ENCODE assay signal across 8 cellular contexts in genomic region chr4:53653484-53654053, GRCh38.
DNase-seq lines count a peak whose midpoint lies in the region; ATAC-seq and TF ChIP-seq lines count a peak whose summit lies in the region.
"Had no signal": no experiment of that assay in that cellular context is flagged by ENCODE, and none has a peak within 500 bp of the region (broad histone marks: within the 10 kb centered on the region; RNA-seq: fewer than 3 reads in every experiment).

No MANE protein-coding gene starts in this region.

- ATAC-seq in GM19023 (IDR thresholded peaks at IDR 0.05; ENCODE audit: unreplicated experiment) = peak; percentile 65
- peak; percentile 77 for ATAC-seq in HG03175 (IDR thresholded peaks at IDR 0.05; ENCODE audit: unreplicated experiment)
- no peak for ATAC-seq in RWPE2 (ENCODE audit: low read depth)
- ATAC-seq in naive thymus-derived CD4-positive, alpha-beta T cell = no peak

- TF ChIP-seq CTCF in RWPE2 (IDR thresholded peaks at IDR 0.05; ENCODE audit: poor library complexity, severe bottlenecking) = peak; percentile 19

- DNase-seq in RWPE2 (ENCODE audit: low spot score) (no peak), medulla oblongata (ENCODE audit: extremely low spot score) (peak; percentile 12), GM19240 (ENCODE audit: insufficient read length, low spot score) (no peak)
- no peak for DNase-seq in CD8-positive, alpha-beta memory T cell
- DNase-seq in naive thymus-derived CD4-positive, alpha-beta T cell = no peak

- H3K4me3 Mint-ChIP-seq in CD8-positive, alpha-beta memory T cell = no peak overlapping the region
- H3K4me3 Mint-ChIP-seq in naive thymus-derived CD4-positive, alpha-beta T cell = no peak overlapping the region

- H3K36me3 Mint-ChIP-seq in CD8-positive, alpha-beta memory T cell = no peaks in the 10 kb centered on the region
- no peaks in the 10 kb centered on the region for H3K36me3 Mint-ChIP-seq in naive thymus-derived CD4-positive, alpha-beta T cell

- no peak overlapping the region for H3K4me3 ChIP-seq in RWPE2 (ENCODE audit: severe bottlenecking)
- no peak overlapping the region for H3K4me3 ChIP-seq in CD8-positive, alpha-beta memory T cell (ENCODE audit: low read length)
- no peak overlapping the region for H3K4me3 ChIP-seq in naive thymus-derived CD4-positive, alpha-beta T cell (ENCODE audit: low read length)
- H3K4me3 ChIP-seq: lung had no signal

- CTCF ChIA-PET in CD8-positive, alpha-beta memory T cell (lab: Charles Lee) = no interaction called here
- CTCF ChIA-PET in naive thymus-derived CD4-positive, alpha-beta T cell (lab: Charles Lee) = no interaction called here

- no peak overlapping the region for H3K27ac ChIP-seq in RWPE2 (ENCODE audit: poor library complexity, severe bottlenecking)
- no peak overlapping the region for H3K27ac ChIP-seq in CD8-positive, alpha-beta memory T cell (ENCODE audit: low read depth, low read length)
- no peak overlapping the region for H3K27ac ChIP-seq in naive thymus-derived CD4-positive, alpha-beta T cell (ENCODE audit: low read depth, low read length)

- H3K9me3 ChIP-seq in RWPE2 (ENCODE audit: severe bottlenecking) = no peaks in the 10 kb centered on the region
- no peaks in the 10 kb centered on the region for H3K9me3 ChIP-seq in CD8-positive, alpha-beta memory T cell (ENCODE audit: low read length)
- H3K9me3 ChIP-seq in naive thymus-derived CD4-positive, alpha-beta T cell (ENCODE audit: control insufficient read depth in 2 of 3, low read length in 3 of 3) = no peaks in the 10 kb centered on the region

- intact Hi-C loops in naive thymus-derived CD4-positive, alpha-beta T cell (cut with micrococcal nuclease) = no loop called here

- H3K4me1 Mint-ChIP-seq in CD8-positive, alpha-beta memory T cell = no peaks in the 10 kb centered on the region
- no peaks in the 10 kb centered on the region for H3K4me1 Mint-ChIP-seq in naive thymus-derived CD4-positive, alpha-beta T cell

- H3K27me3 Mint-ChIP-seq in CD8-positive, alpha-beta memory T cell = peaks cover 3 to 4% of the 10 kb centered on the region in 2 donors
- H3K27me3 Mint-ChIP-seq in naive thymus-derived CD4-positive, alpha-beta T cell = peaks cover 0 to 19% (median 11%) of the 10 kb centered on the region in 5 donors

- no peaks in the 10 kb centered on the region for H3K27me3 ChIP-seq in RWPE2 (ENCODE audit: insufficient read depth, poor library complexity, severe bottlenecking)
- no peaks in the 10 kb centered on the region for H3K27me3 ChIP-seq in CD8-positive, alpha-beta memory T cell (ENCODE audit: insufficient read depth, low read length, poor library complexity, severe bottlenecking)
- no peaks in the 10 kb centered on the region for H3K27me3 ChIP-seq in naive thymus-derived CD4-positive, alpha-beta T cell (ENCODE audit: control insufficient read depth in 2 of 2, insufficient read depth in 2 of 2, low read length in 2 of 2)

- H3K4me1 ChIP-seq in RWPE2 (ENCODE audit: insufficient read depth, poor library complexity, severe bottlenecking) = peaks cover 3% of the 10 kb centered on the region
- H3K4me1 ChIP-seq in CD8-positive, alpha-beta memory T cell (ENCODE audit: insufficient read depth, low read length) = no peaks in the 10 kb centered on the region
- no peaks in the 10 kb centered on the region for H3K4me1 ChIP-seq in naive thymus-derived CD4-positive, alpha-beta T cell (ENCODE audit: control insufficient read depth in 2 of 2, insufficient read depth in 2 of 2, low read length in 2 of 2)

- H3K27ac Mint-ChIP-seq in CD8-positive, alpha-beta memory T cell = no peak overlapping the region
- no peak overlapping the region for H3K27ac Mint-ChIP-seq in naive thymus-derived CD4-positive, alpha-beta T cell

- POLR2A ChIA-PET in CD8-positive, alpha-beta memory T cell (lab: Charles Lee) = no interaction called here
- POLR2A ChIA-PET in naive thymus-derived CD4-positive, alpha-beta T cell (lab: Charles Lee) = interaction anchor here (0.7 kb wide), 1 partner anchor 9 kb away, joined by 4 read pairs; no protein-coding TSS in a partner anchor

- peaks cover 0 to 3% (median 0%) of the 10 kb centered on the region in 5 donors for H3K9me3 Mint-ChIP-seq in CD8-positive, alpha-beta memory T cell
- peaks cover 0 to 4% (median 0%) of the 10 kb centered on the region in 11 donors for H3K9me3 Mint-ChIP-seq in naive thymus-derived CD4-positive, alpha-beta T cell

- no peaks in the 10 kb centered on the region for H3K36me3 ChIP-seq in RWPE2 (ENCODE audit: low read depth)
- no peaks in the 10 kb centered on the region for H3K36me3 ChIP-seq in CD8-positive, alpha-beta memory T cell (ENCODE audit: insufficient read depth, low read length)
- H3K36me3 ChIP-seq in naive thymus-derived CD4-positive, alpha-beta T cell (ENCODE audit: control insufficient read depth in 2 of 3, insufficient read depth in 3 of 3, low read length in 3 of 3) = no peaks in the 10 kb centered on the region

Comparison
In these comparisons a context has a peak if more than half of its experiments do, and no peak if none do; other contexts are left out.
1. ATAC-seq: peak in GM19023 (single experiment) and HG03175 (single experiment); none in RWPE2 (single experiment) and naive thymus-derived CD4-positive, alpha-beta T cell (single experiment).